8 cellular contexts compared by ENCODE assay signal in genomic region chr10:58268454-58268945, GRCh38. TPM values are rescaled to one million over a fixed set of nuclear protein-coding genes. Genes with fewer than 3 reads are reported as not detected.
DNase-seq lines count a peak whose midpoint lies in the region; ATAC-seq and TF ChIP-seq lines count a peak whose summit lies in the region.

No MANE protein-coding gene starts in this region.

- CTCF ChIA-PET in BJ (lab: Yijun Ruan, JAX): interaction anchor here (1.4 to 2.5 kb wide), 3 partner anchors 22 to 90 kb away, joined by 5 to 12 read pairs (median 9); no protein-coding TSS in a partner anchor

- H3K36me3 ChIP-seq in BJ (ENCODE audit: control insufficient read depth, insufficient read depth, low read length) (no peaks in the 10 kb centered on the region), MG63 (no peaks in the 10 kb centered on the region)

- no peak for DNase-seq in BJ (ENCODE audit: low read depth)
- DNase-seq in MG63: no peak
- no peak for DNase-seq in GM13977 (ENCODE audit: low spot score)
- DNase-seq in kidney glomerular epithelial cell (lab: John Stamatoyannopoulos, UW): no peak
- DNase-seq in DMS114 treated with DMSO at 0.1 percent for 48 hours (lab: John Stamatoyannopoulos, UW; ENCODE audit: unreplicated experiment): no peak

- TF ChIP-seq CTCF in BJ (IDR thresholded peaks at IDR 0.05; ENCODE audit: insufficient read depth, low read depth, low read length): no peak
- no peak for TF ChIP-seq CTCF in nephron (IDR thresholded peaks at IDR 0.05; ENCODE audit: unreplicated experiment in 3 of 3)
- TF ChIP-seq CTCF in GM13977 (IDR thresholded peaks at IDR 0.05; ENCODE audit: extremely low read depth, insufficient read depth, missing control alignments): no peak

- no peaks in the 10 kb centered on the region for H3K27me3 Mint-ChIP-seq in dendritic cell treated with granulocyte-macrophage colony-stimulating factor and Interleukin-4, amounts not matched to agents 40 ng/mL and 50 ng/mL, for 4 days
- peaks cover 8% of the 10 kb centered on the region for H3K27me3 Mint-ChIP-seq in nephron (ENCODE audit: low read depth)

- no peaks in the 10 kb centered on the region for H3K9me3 ChIP-seq in MG63

- in situ Hi-C loops in GM13977 (cut with MboI; ENCODE audit: low pct_unique_long_range_greater_than_20kb, low sequenced_read_pairs, unreplicated experiment): no loop called here

- peaks cover 16% of the 10 kb centered on the region for H3K36me3 Mint-ChIP-seq in dendritic cell treated with granulocyte-macrophage colony-stimulating factor and Interleukin-4, amounts not matched to agents 40 ng/mL and 50 ng/mL, for 4 days (ENCODE audit: low read depth)
- H3K36me3 Mint-ChIP-seq in nephron (ENCODE audit: low read depth): no peaks in the 10 kb centered on the region

- no peaks in the 10 kb centered on the region for H3K27me3 ChIP-seq in BJ (ENCODE audit: control insufficient read depth, insufficient read depth, low read length)
- H3K27me3 ChIP-seq in MG63: no peaks in the 10 kb centered on the region

- H3K4me3 Mint-ChIP-seq in dendritic cell treated with granulocyte-macrophage colony-stimulating factor and Interleukin-4, amounts not matched to agents 40 ng/mL and 50 ng/mL, for 4 days: peak overlapping the region; percentile 97
- peak overlapping the region; percentile 94 to 99 (median 98) for H3K4me3 Mint-ChIP-seq in nephron

- POLR2A ChIA-PET in BJ (lab: Charles Lee): interaction anchor here (0.6 kb wide), 1 partner anchor 35 kb away, joined by 3 read pairs; no protein-coding TSS in a partner anchor

- peaks cover 8% of the 10 kb centered on the region for H3K4me1 Mint-ChIP-seq in dendritic cell treated with granulocyte-macrophage colony-stimulating factor and Interleukin-4, amounts not matched to agents 40 ng/mL and 50 ng/mL, for 4 days (ENCODE audit: low read depth)
- peaks cover 25% of the 10 kb centered on the region for H3K4me1 Mint-ChIP-seq in nephron

- H3K9me3 Mint-ChIP-seq in dendritic cell treated with granulocyte-macrophage colony-stimulating factor and Interleukin-4, amounts not matched to agents 40 ng/mL and 50 ng/mL, for 4 days: no peaks in the 10 kb centered on the region
- no peaks in the 10 kb centered on the region for H3K9me3 Mint-ChIP-seq in nephron

- H3K27ac Mint-ChIP-seq in dendritic cell treated with granulocyte-macrophage colony-stimulating factor and Interleukin-4, amounts not matched to agents 40 ng/mL and 50 ng/mL, for 4 days: peak overlapping the region; percentile 98
- peak overlapping the region; percentile 90 to 98 (median 96) for H3K27ac Mint-ChIP-seq in nephron

- intact Hi-C loops in dendritic cell treated with granulocyte-macrophage colony-stimulating factor and Interleukin-4, amounts not matched to agents 40 ng/mL and 50 ng/mL, for 4 days (cut with micrococcal nuclease): loop anchor here (10.0 kb wide), 1 partner anchor 66 kb away; the partner anchor contains the start of gene UBE2D1

- H3K4me3 ChIP-seq in BJ (ENCODE audit: low read depth, low read length) (peak overlapping the region; percentile 99), MG63 (peak overlapping the region; percentile 77)

- peak; percentile 0 for ATAC-seq in GM21367 (IDR thresholded peaks at IDR 0.05; ENCODE audit: unreplicated experiment)

RNA-seq across cellular contexts. Expression of gene CISD1, which starts 0.5 kb away (rescaled TPM):
- 31.7 and 57.1 TPM in 2 replicates for polyA plus RNA-seq in BJ (2011; rRNA removed)
- 3.6 and 5.4 TPM in 2 replicates for polyA minus RNA-seq in BJ (2011; rRNA and poly(A)+ RNA removed)
- total RNA-seq in MG63 (2014; rRNA removed; shearing (Covaris generic); ENCODE audit: low replicate concordance): 56.9 and 77.5 TPM in 2 replicates

RNA-seq across cellular contexts. Expression of gene IPMK, which starts 0.8 kb away (rescaled TPM):
- polyA plus RNA-seq in BJ (2011; rRNA removed): 0.81 and 1.9 TPM in 2 replicates
- 1.1 and 1.6 TPM in 2 replicates for polyA minus RNA-seq in BJ (2011; rRNA and poly(A)+ RNA removed)
- total RNA-seq in MG63 (2014; rRNA removed; shearing (Covaris generic); ENCODE audit: low replicate concordance): 2.0 and 3.6 TPM in 2 replicates
